Comparison of ENCODE assay signal across 5 cellular contexts in the genomic region with DNA sequence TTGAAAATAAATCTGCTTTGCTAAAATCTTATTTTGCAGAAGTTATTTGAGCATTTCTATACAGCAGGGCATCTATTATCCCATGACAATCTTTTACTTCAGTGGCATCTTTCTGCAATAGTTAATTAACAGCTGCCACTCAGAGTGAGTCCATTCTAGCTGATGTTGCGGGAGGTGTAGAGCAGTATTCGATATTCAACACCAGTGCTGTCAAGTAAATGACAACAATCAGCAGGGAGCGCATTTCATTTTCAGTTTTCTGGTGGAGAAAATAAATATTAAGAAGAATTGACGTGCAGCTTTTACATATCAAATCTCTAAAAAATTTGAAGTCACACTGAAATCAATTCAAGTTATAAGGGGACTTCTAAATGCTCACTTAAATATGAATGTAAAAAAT.
"Had no signal": no experiment of that assay in that cellular context is flagged by ENCODE, and none has a peak within 500 bp of the region (broad histone marks: within the 10 kb centered on the region; RNA-seq: fewer than 3 reads in every experiment).

No MANE protein-coding gene starts in this region.

- H3K27ac ChIP-seq: HL-60 had no signal

- DNase-seq: IMR-90, KBM-7 had no signal

- ATAC-seq: HepG2, K562 had no signal

- H3K4me3 ChIP-seq: K562 had no signal
